2 cellular contexts compared by ENCODE assay signal in genomic region chr10:91800756-91801155, GRCh38.
TF ChIP-seq lines count a peak whose summit lies in the region.

No MANE protein-coding gene starts in this region.

TF ChIP-seq in A549, 52 proteins besides CTCF, POLR2A, EP300 and RAD21 (continued from another document):
- TF ChIP-seq HMGXB4 (CRISPR knock-in tag; IDR thresholded peaks at IDR 0.05; ENCODE audit: borderline replicate concordance) (no peak), FOXS1 (CRISPR knock-in tag; IDR thresholded peaks at IDR 0.05) (no peak), TFCP2L1 (CRISPR knock-in tag; IDR thresholded peaks at IDR 0.05) (no peak), CBX8 (IDR thresholded peaks at IDR 0.05) (no peak), HDAC2 (IDR thresholded peaks at IDR 0.05) (no peak)

TF ChIP-seq in GM23338, 12 proteins besides CTCF, POLR2A, EP300 and RAD21 (continued from another document):
- TF ChIP-seq ZNF462 (CRISPR knock-in tag; IDR thresholded peaks at IDR 0.05) (no peak), REST (IDR thresholded peaks at IDR 0.05; ENCODE audit: unreplicated experiment) (no peak), NANOG (IDR thresholded peaks at IDR 0.05; ENCODE audit: borderline replicate concordance) (no peak), JUNB (IDR thresholded peaks at IDR 0.05; ENCODE audit: unreplicated experiment) (no peak), CREB1 (CRISPR knock-in tag; IDR thresholded peaks at IDR 0.05; ENCODE audit: low read depth) (no peak)
